Comparison of ENCODE assay signal across 8 cellular contexts in the genomic region with DNA sequence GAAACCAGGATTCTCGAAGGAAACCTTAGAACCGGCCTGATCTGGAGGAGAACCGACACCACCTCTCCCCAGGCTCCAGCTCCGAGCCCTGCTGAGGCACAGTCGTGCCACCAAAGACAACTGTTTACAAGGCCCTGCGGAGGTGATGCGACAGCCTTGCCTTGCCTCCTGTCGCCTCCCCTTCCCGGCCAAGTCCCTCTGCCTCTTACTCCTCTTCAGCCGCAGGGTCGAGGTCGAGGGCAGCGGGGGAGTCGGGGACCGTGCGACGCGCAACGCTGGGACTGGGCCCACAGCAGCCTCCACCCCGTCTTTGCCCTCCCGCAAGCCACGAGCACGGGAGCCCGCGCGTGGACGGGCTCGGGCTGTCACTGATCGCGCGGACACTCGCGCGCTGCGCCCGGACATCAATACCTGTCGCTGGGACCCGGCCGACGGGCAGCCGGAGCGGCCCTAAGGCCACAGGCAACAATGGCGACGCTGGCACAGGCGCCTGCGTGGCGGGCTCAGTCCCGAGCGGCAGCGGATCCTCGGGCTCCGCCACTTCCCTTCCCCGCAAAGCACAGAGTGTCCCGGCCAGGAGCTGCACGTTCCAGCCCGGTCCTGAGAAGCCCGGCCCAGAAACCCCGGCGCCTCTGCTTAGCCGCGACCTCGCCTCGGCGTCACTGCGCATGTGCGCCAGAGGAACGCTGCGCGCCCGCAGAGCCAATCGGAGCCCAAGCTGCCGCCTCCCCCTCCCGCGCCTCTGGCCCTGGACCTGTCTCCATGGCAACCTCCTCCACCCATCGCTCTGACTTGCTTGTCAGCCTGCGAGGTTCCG. TPM values are rescaled to one million over a fixed set of nuclear protein-coding genes. Genes with fewer than 3 reads are reported as not detected.
DNase-seq lines count a peak whose midpoint lies in the region; ATAC-seq and TF ChIP-seq lines count a peak whose summit lies in the region.

ZNF287 (minus strand) TSS at position 664 of the 817 bp plus-strand sequence. CDS start 1,473 bp downstream, outside the sequence.

- peak; percentile 93 to 94 for DNase-seq in Caco-2
- DNase-seq in PC-9, result peak in 1 of 2 experiments; percentile 83
- DNase-seq in activated effector memory CD4-positive, alpha-beta T cell treated with anti-CD3 and anti-CD28 coated beads, Interleukin-2, amount 50 U/mL, for 16 hours, result peak; percentile 97
- DNase-seq in fibroblast of the aortic adventitia (ENCODE audit: low read depth), result peak; percentile 90
- peak; percentile 94 for DNase-seq in stimulated activated naive CD4-positive, alpha-beta T cell treated with Interleukin-2 at 50 U/mL for 16 hours (lab: John Stamatoyannopoulos, UW)

- H3K36me3 ChIP-seq in Caco-2 (ENCODE audit: control insufficient read depth, insufficient read depth, low read length) (no peaks in the 10 kb centered on the region), HUES64 (ENCODE audit: insufficient read depth, low read length) (no peaks in the 10 kb centered on the region; the same call in 1 of the 2 replicates), PC-9 (ENCODE audit: low read depth) (no peaks in the 10 kb centered on the region)

- H3K9me3 ChIP-seq in Caco-2 (no peaks in the 10 kb centered on the region; the same call in 1 of the 2 replicates), HUES64 (ENCODE audit: insufficient read depth, low read depth, low read length) (no peaks in the 10 kb centered on the region), PC-9 (ENCODE audit: insufficient read depth, low read depth) (no peaks in the 10 kb centered on the region; the same call in 1 of the 2 replicates)

- H3K27me3 ChIP-seq in Caco-2 (replicated peaks; ENCODE audit: control insufficient read depth, insufficient read depth, low read length) (no peaks in the 10 kb centered on the region), HUES64 (ENCODE audit: insufficient read depth, low read length) (peaks cover 39% of the 10 kb centered on the region), PC-9 (ENCODE audit: insufficient read depth, low read depth) (peaks cover 4% of the 10 kb centered on the region; the same call in 1 of the 2 replicates)

- no peak within 1 kb of the TSS for H2AFZ ChIP-seq in PC-9

- H3K4me1 Mint-ChIP-seq in Caco-2 (ENCODE audit: low read depth, unreplicated experiment), result no peaks in the 10 kb centered on the region
- no peaks in the 10 kb centered on the region for H3K4me1 Mint-ChIP-seq in nephron

- H3K4me3 Mint-ChIP-seq in Caco-2 (ENCODE audit: unreplicated experiment), result peak within 1 kb of the TSS; percentile 84
- peak within 1 kb of the TSS; percentile 87 to 88 (median 87) for H3K4me3 Mint-ChIP-seq in nephron

- H3K4me3 ChIP-seq in Caco-2 (ENCODE audit: low read depth, low read length), result peak within 1 kb of the TSS; percentile 92
- H3K4me3 ChIP-seq in HUES64 (ENCODE audit: low read length), result peak within 1 kb of the TSS; percentile 66
- H3K4me3 ChIP-seq in PC-9, result no peak within 1 kb of the TSS
- H3K4me3 ChIP-seq in fibroblast of the aortic adventitia (ENCODE audit: low read depth, low read length), result peak within 1 kb of the TSS; percentile 86

- 3% methylated on average over 77 of the region's 77 CpGs for WGBS in HUES64

- H4K20me1 ChIP-seq in PC-9 (ENCODE audit: insufficient read depth), result no peaks in the 10 kb centered on the region

- POLR2A ChIA-PET in Caco-2 (lab: Charles Lee) (interaction anchor here (0.9 kb wide), 1 partner anchor 33 kb away, joined by 3 read pairs; no protein-coding TSS in a partner anchor), PC-9 (lab: Charles Lee; ENCODE audit: unreplicated experiment) (interaction anchor here (0.9 kb wide), 1 partner anchor 519 kb away, joined by 4 read pairs; no protein-coding TSS in a partner anchor)

- TF ChIP-seq CTCF in Caco-2 (IDR thresholded peaks at IDR 0.05; ENCODE audit: insufficient read depth in 1 of 2, low read depth in 1 of 2, low read length in 1 of 2, severe bottlenecking in 1 of 2, unreplicated experiment in 1 of 2), result no peak
- TF ChIP-seq CTCF in PC-9 (conservative IDR thresholded peaks at IDR 0.05), result no peak
- no peak for TF ChIP-seq CTCF in fibroblast of the aortic adventitia (IDR thresholded peaks at IDR 0.05; ENCODE audit: insufficient read depth, low read length)
- no peak for TF ChIP-seq CTCF in nephron (IDR thresholded peaks at IDR 0.05; ENCODE audit: unreplicated experiment in 3 of 3)

- H3K79me2 ChIP-seq in PC-9 (ENCODE audit: low read depth), result no peaks in the 10 kb centered on the region

- H3K27ac Mint-ChIP-seq in Caco-2 (ENCODE audit: unreplicated experiment) (peak within 1 kb of the TSS; percentile 62), nephron (peak within 1 kb of the TSS in 1 of 3 experiments; percentile 49)

- H3K27ac ChIP-seq in HUES64 (ENCODE audit: low read depth, low read length) (no peak within 1 kb of the TSS), PC-9 (no peak within 1 kb of the TSS)

- CTCF ChIA-PET in Caco-2 (lab: Charles Lee) (interaction anchor here (1.6 kb wide), 1 partner anchor 16 kb away, joined by 7 read pairs; no protein-coding TSS in a partner anchor), PC-9 (lab: Charles Lee) (interaction anchor here (0.9 to 1.1 kb wide), 2 partner anchors 16 to 422 kb away, joined by 3 to 10 read pairs; no protein-coding TSS in a partner anchor)

- H3K36me3 Mint-ChIP-seq in Caco-2 (ENCODE audit: insufficient read depth, unreplicated experiment), result peaks cover 11% of the 10 kb centered on the region
- peaks cover 20% of the 10 kb centered on the region for H3K36me3 Mint-ChIP-seq in nephron (ENCODE audit: low read depth)

- ATAC-seq in GM21381 (IDR thresholded peaks at IDR 0.05; ENCODE audit: unreplicated experiment), result peak; percentile 93

- no peaks in the 10 kb centered on the region for H3K9me2 ChIP-seq in PC-9 (ENCODE audit: insufficient read depth)

- H3K9ac ChIP-seq in HUES64 (ENCODE audit: low read depth, low read length), result peak within 1 kb of the TSS; percentile 35

- H3K9me3 Mint-ChIP-seq in Caco-2 (ENCODE audit: unreplicated experiment), result no peaks in the 10 kb centered on the region
- H3K9me3 Mint-ChIP-seq in nephron, result peaks cover 3% of the 10 kb centered on the region

- BruUV-seq in Caco-2 (replicated peaks; lab: Mats Ljungman, UMichigan), result no TSS peak
- BruUV-seq in PC-9 (replicated peaks; lab: Mats Ljungman, UMichigan), result TSS peak; percentile 30

- H3K4me1 ChIP-seq in Caco-2 (peaks cover 9% of the 10 kb centered on the region; the same call in 1 of the 2 replicates), HUES64 (ENCODE audit: insufficient read depth, low read length) (no peaks in the 10 kb centered on the region), PC-9 (replicated peaks; ENCODE audit: insufficient read depth) (no peaks in the 10 kb centered on the region)

- no peak within 1 kb of the TSS for H3K4me2 ChIP-seq in PC-9

- no peaks in the 10 kb centered on the region for H3F3A ChIP-seq in PC-9 (ENCODE audit: insufficient read depth, low read depth)

- intact Hi-C loops in Caco-2 (cut with micrococcal nuclease; ENCODE audit: unreplicated experiment) (no loop called here), PC-9 (cut with micrococcal nuclease; ENCODE audit: unreplicated experiment) (no loop called here)

- peaks cover 5% of the 10 kb centered on the region for H3K27me3 Mint-ChIP-seq in Caco-2 (ENCODE audit: insufficient read depth, unreplicated experiment)
- H3K27me3 Mint-ChIP-seq in nephron (ENCODE audit: low read depth), result peaks cover 13% of the 10 kb centered on the region

RNA-seq across cellular contexts. Expression of gene ZNF287, which starts in this region (rescaled TPM):
- total RNA-seq in Caco-2 (2022), result 7.1 and 7.9 TPM in 2 replicates
- polyA plus RNA-seq in HUES64 (2013, experiment 1 of 2), result 6.9 TPM
- 8.6 TPM for polyA plus RNA-seq in HUES64 (2013, experiment 2 of 2)
- total RNA-seq in PC-9 (2021), result 4.3 and 4.5 TPM in 2 replicates
- total RNA-seq in fibroblast of the aortic adventitia (ENCODE audit: low replicate concordance), result 10.3 and 18.2 TPM in 2 replicates
